In the genomic region with DNA sequence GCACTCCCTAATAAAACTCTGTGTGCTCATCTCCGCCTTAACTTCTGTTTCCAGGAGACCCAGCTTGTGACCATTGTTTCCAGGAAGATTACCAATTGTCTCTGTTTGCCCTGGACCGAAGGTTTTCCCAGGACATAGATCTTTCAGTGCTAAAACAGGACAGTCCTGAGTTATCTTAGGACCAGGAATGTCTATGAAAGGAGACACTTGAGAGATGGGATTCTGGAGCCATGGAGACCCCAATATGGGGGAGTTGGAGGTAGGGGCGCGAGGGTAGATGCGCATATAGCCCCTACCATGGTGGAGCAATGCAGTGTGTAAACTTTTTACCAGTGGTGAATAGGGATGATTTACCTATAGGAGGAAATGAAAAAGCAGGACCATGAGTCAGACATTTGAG, we compare ENCODE assay signal across 33 cellular contexts. TPM values are rescaled to one million over a fixed set of nuclear protein-coding genes. Genes with fewer than 3 reads are reported as not detected.
"Had no signal": no experiment of that assay in that cellular context is flagged by ENCODE, and none has a peak within 500 bp of the region (broad histone marks: within the 10 kb centered on the region; RNA-seq: fewer than 3 reads in every experiment).

No MANE protein-coding gene starts in this region.

- H3K27ac ChIP-seq: ascending aorta, WERI-Rb-1 had no signal

- DNase-seq: activated CD4-positive, alpha-beta memory T cell treated with anti-CD3 and anti-CD28 coated beads, Interleukin-2, amount 10 ng/mL, durations not matched to agents 7 days and 5 days; activated CD4-positive, alpha-beta T cell treated with anti-CD3 and anti-CD28 coated beads for 1 hour; activated CD4-positive, alpha-beta T cell treated with anti-CD3 and anti-CD28 coated beads for 36 hours; activated CD4-positive, alpha-beta T cell treated with anti-CD3 and anti-CD28 coated beads for 48 hours; activated CD4-positive, alpha-beta T cell treated with anti-CD3 and anti-CD28 coated beads, Interleukin-2, amount 10 ng/mL, durations not matched to agents 7 days and 5 days; activated CD4-positive, alpha-beta T cell treated with anti-CD3 and anti-CD28 coated beads, Interleukin-2, amount 50 U/mL, for 48 hours; activated CD4-positive, CD25-positive, alpha-beta regulatory T cell; activated CD8-positive, alpha-beta memory T cell treated with anti-CD3 and anti-CD28 coated beads for 24 hours; activated CD8-positive, alpha-beta memory T cell treated with anti-CD3 and anti-CD28 coated beads, Interleukin-2, amount 10 ng/mL, durations not matched to agents 7 days and 5 days; activated CD8-positive, alpha-beta memory T cell treated with anti-CD3 and anti-CD28 coated beads, Interleukin-2, amount 50 U/mL, for 48 hours; activated CD8-positive, alpha-beta T cell treated with anti-CD3 and anti-CD28 coated beads, Interleukin-2, amount 10 ng/mL, durations not matched to agents 7 days and 5 days; activated effector memory CD4-positive, alpha-beta T cell treated with Interleukin-2 at 50 U/mL for 16 hours; activated gamma-delta T cell; activated naive CD4-positive, alpha-beta T cell treated with anti-CD3 and anti-CD28 coated beads, Interleukin-2, amount 10 ng/mL, durations not matched to agents 7 days and 5 days; activated naive CD4-positive, alpha-beta T cell treated with Interleukin-2 at 50 U/mL for 16 hours; activated naive CD8-positive, alpha-beta T cell treated with anti-CD3 and anti-CD28 coated beads, Interleukin-2, amount 10 ng/mL, durations not matched to agents 7 days and 5 days; activated naive CD8-positive, alpha-beta T cell treated with anti-CD3 and anti-CD28 coated beads, Interleukin-2, amount 50 U/mL, for 24 hours; activated T-cell treated with anti-CD3 and anti-CD28 coated beads, Interleukin-2, amount 50 U/mL, for 24 hours; activated T-cell treated with anti-CD3 and anti-CD28 coated beads, Interleukin-2, amount 50 U/mL, for 48 hours; amygdala; anterior cingulate cortex; central memory CD4-positive, alpha-beta T cell; T-helper 1 cell; T-helper 2 cell; T-helper 9 cell; WERI-Rb-1 had no signal

- H3K27me3 ChIP-seq: ascending aorta had no signal

- FAIRE-seq: TTC549 had no signal

- ATAC-seq: activated CD4-positive, alpha-beta T cell treated with anti-CD3 and anti-CD28 coated beads for 36 hours; activated CD4-positive, CD25-positive, alpha-beta regulatory T cell treated with anti-CD3 and anti-CD28 coated beads, Interleukin-2, amount 50 U/mL, for 24 hours; activated CD8-positive, alpha-beta memory T cell treated with anti-CD3 and anti-CD28 coated beads, Interleukin-2, amount 10 ng/mL, durations not matched to agents 7 days and 5 days; activated CD8-positive, alpha-beta T cell treated with anti-CD3 and anti-CD28 coated beads, Interleukin-2, amount 10 ng/mL, durations not matched to agents 7 days and 5 days; activated naive CD8-positive, alpha-beta T cell treated with anti-CD3 and anti-CD28 coated beads, Interleukin-2, amount 50 U/mL, for 24 hours; WTC11 had no signal

- H3K36me3 ChIP-seq: ascending aorta, WERI-Rb-1 had no signal

- H3K4me3 ChIP-seq: ascending aorta had no signal

RNA-seq across cellular contexts. Expression of gene PRAME, which starts 10.2 kb away (rescaled TPM):
- total RNA-seq: activated CD4-positive, alpha-beta memory T cell treated with anti-CD3 and anti-CD28 coated beads, Interleukin-2, amount 10 ng/mL, durations not matched to agents 7 days and 5 days; activated CD4-positive, alpha-beta T cell treated with anti-CD3 and anti-CD28 coated beads, Interleukin-2, amount 10 ng/mL, durations not matched to agents 7 days and 5 days; activated CD8-positive, alpha-beta memory T cell treated with anti-CD3 and anti-CD28 coated beads, Interleukin-2, amount 10 ng/mL, durations not matched to agents 7 days and 5 days; activated CD8-positive, alpha-beta T cell treated with anti-CD3 and anti-CD28 coated beads, Interleukin-2, amount 10 ng/mL, durations not matched to agents 7 days and 5 days; activated naive CD8-positive, alpha-beta T cell treated with anti-CD3 and anti-CD28 coated beads, Interleukin-2, amount 10 ng/mL, durations not matched to agents 7 days and 5 days; activated T-helper 2 cell treated with anti-CD3 and anti-CD28 coated beads, Interferon-gamma antibody, Interleukin-2, Interleukin-4, amounts not matched to agents 10 μg/mL and 5 μg/mL and 100 μg/mL, durations not matched to agents 14 hours and 24 hours and 36 hours; ascending aorta; cerebellum had no signal

RNA-seq across cellular contexts. Expression of gene ZNF280A, which starts 49.1 kb away (rescaled TPM):
- total RNA-seq: activated CD4-positive, alpha-beta memory T cell treated with anti-CD3 and anti-CD28 coated beads, Interleukin-2, amount 10 ng/mL, durations not matched to agents 7 days and 5 days; activated CD4-positive, alpha-beta T cell treated with anti-CD3 and anti-CD28 coated beads for 36 hours; activated CD4-positive, alpha-beta T cell treated with anti-CD3 and anti-CD28 coated beads, Interleukin-2, amount 10 ng/mL, durations not matched to agents 7 days and 5 days; activated CD8-positive, alpha-beta memory T cell treated with anti-CD3 and anti-CD28 coated beads, Interleukin-2, amount 10 ng/mL, durations not matched to agents 7 days and 5 days; activated CD8-positive, alpha-beta T cell treated with anti-CD3 and anti-CD28 coated beads, Interleukin-2, amount 10 ng/mL, durations not matched to agents 7 days and 5 days; activated naive CD8-positive, alpha-beta T cell treated with anti-CD3 and anti-CD28 coated beads, Interleukin-2, amount 10 ng/mL, durations not matched to agents 7 days and 5 days; activated T-helper 2 cell treated with anti-CD3 and anti-CD28 coated beads, Interferon-gamma antibody, Interleukin-2, Interleukin-4, amounts not matched to agents 10 μg/mL and 5 μg/mL and 100 μg/mL, durations not matched to agents 14 hours and 24 hours and 36 hours; ascending aorta; cardiac septum; cerebellum had no signal
